4 cellular contexts compared by ENCODE assay signal in genomic region chr7:121674455-121674854, GRCh38.
A peak's percentile ranks its signal among the peaks of the same experiment; 100 is the strongest.
DNase-seq lines count a peak whose midpoint lies in the region; ATAC-seq, FAIRE-seq and TF ChIP-seq lines count a peak whose summit lies in the region.
"Not testable (repeated sequence)": the region's sequence is repeated elsewhere in the genome, so short reads cannot be mapped to it uniquely, and the experiment has no call there.

No MANE protein-coding gene starts in this region.

- not testable (repeated sequence) for H3K4me3 ChIP-seq in H1 (ENCODE audit: extremely low read depth in 1 of 4, insufficient read depth in 2 of 4, low read depth in 3 of 4, low read length in 4 of 4); endothelial cell of umbilical vein (replicated peaks in 1 of 3; ENCODE audit: insufficient read depth in 1 of 3, low read depth in 1 of 3, low read length in 3 of 3); mucosa of descending colon

- not testable (repeated sequence) for H4K8ac ChIP-seq in H1 (ENCODE audit: extremely low read depth, insufficient read depth, low read length)

- not testable (repeated sequence) for H3K56ac ChIP-seq in H1 (replicated peaks; ENCODE audit: insufficient read length, low read depth, low read length)

- dilution Hi-C loops in endothelial cell of umbilical vein (cut with MboI; ENCODE audit: extremely low pct_ligation_motif_present, low sequenced_read_pairs), result not testable (repeated sequence)

- not testable (repeated sequence) for H2AK5ac ChIP-seq in H1 (ENCODE audit: low read depth, low read length)

- not testable (repeated sequence) for H3K36me3 ChIP-seq in H1 (ENCODE audit: control insufficient read depth in 2 of 4, insufficient read depth in 4 of 4, low read length in 3 of 4); endothelial cell of umbilical vein (ENCODE audit: control insufficient read depth in 2 of 2, extremely low read depth in 1 of 2, insufficient read depth in 2 of 2, low read length in 2 of 2); mucosa of descending colon (ENCODE audit: low read depth)

- not testable (repeated sequence) for TF ChIP-seq POLR2A in H1 (IDR thresholded peaks at IDR 0.05; ENCODE audit: control extremely low read depth in 1 of 2, low read depth in 2 of 2, low read length in 2 of 2); endothelial cell of umbilical vein (IDR thresholded peaks at IDR 0.05; ENCODE audit: low read depth, low read length)

- not testable (repeated sequence) for H4K5ac ChIP-seq in H1 (ENCODE audit: insufficient read length, low read depth, low read length)

- H3K4ac ChIP-seq in H1 (replicated peaks; ENCODE audit: insufficient read length, low read depth, low read length), result not testable (repeated sequence)

- not testable (repeated sequence) for H4K20me1 ChIP-seq in H1 (replicated peaks in 1 of 2; ENCODE audit: control insufficient read depth in 1 of 2, insufficient read depth in 2 of 2, low read length in 2 of 2); endothelial cell of umbilical vein (replicated peaks; ENCODE audit: control insufficient read depth, extremely low read depth, insufficient read depth, low read length)

- not testable (repeated sequence) for H3K9me1 ChIP-seq in endothelial cell of umbilical vein (replicated peaks; ENCODE audit: control insufficient read depth, extremely low read depth, insufficient read depth, low read length)

- not testable (repeated sequence) for H2BK120ac ChIP-seq in H1 (replicated peaks; ENCODE audit: low read depth, low read length)

- not testable (repeated sequence) for H3K23me2 ChIP-seq in H1 (ENCODE audit: low read depth, low read length)

- not testable (repeated sequence) for H3K4me2 ChIP-seq in H1 (ENCODE audit: insufficient read depth in 1 of 2, low read depth in 2 of 2, low read length in 2 of 2); endothelial cell of umbilical vein (ENCODE audit: insufficient read depth, low read length)

- not testable (repeated sequence) for BruUV-seq in endothelial cell of umbilical vein (replicated peaks; lab: Mats Ljungman, UMichigan)

- TF ChIP-seq CTCF in H1 (IDR thresholded peaks at IDR 0.05; ENCODE audit: control extremely low read depth in 1 of 3, insufficient read depth in 1 of 3, low read depth in 1 of 3, low read length in 3 of 3); endothelial cell of umbilical vein (IDR thresholded peaks at IDR 0.05; ENCODE audit: extremely low read depth in 1 of 2, insufficient read depth in 1 of 2, low read depth in 1 of 2, low read length in 2 of 2); mucosa of descending colon (IDR thresholded peaks at IDR 0.05): not testable (repeated sequence)

- not testable (repeated sequence) for H3K18ac ChIP-seq in H1 (ENCODE audit: extremely low read depth, low read length)

- H3K9me3 ChIP-seq in H1 (ENCODE audit: insufficient read depth in 2 of 2, low read depth in 1 of 2, low read length in 1 of 2); endothelial cell of umbilical vein (replicated peaks; ENCODE audit: control insufficient read depth, insufficient read depth, low read length); mucosa of descending colon: not testable (repeated sequence)

- 79% methylated on average over 2 of the region's 2 CpGs; no CpG with 5 or more reads in 1 of the 2 experiments for WGBS in H1 (ENCODE audit: extremely low coverage in 1 of 2, insufficient coverage in 1 of 2, insufficient read length in 1 of 2, insufficient replicate concordance in 2 of 2, low coverage in 1 of 2, low lambda C conversion rate in 2 of 2, missing lambda C conversion rate in 1 of 2), 2 experiments

- not testable (repeated sequence) for H2BK20ac ChIP-seq in H1 (ENCODE audit: low read length)

- not testable (repeated sequence) for H2BK15ac ChIP-seq in H1 (ENCODE audit: low read length)

- POLR2A ChIA-PET in H1 (lab: Charles Lee; ENCODE audit: partially characterized antibody); endothelial cell of umbilical vein (lab: Charles Lee): not testable (repeated sequence)

- CTCF ChIA-PET in H1 (lab: Charles Lee; ENCODE audit: partially characterized antibody); endothelial cell of umbilical vein (lab: Charles Lee): not testable (repeated sequence)

- ATAC-seq in left colon, result peak; percentile 60
- ATAC-seq in mucosa of descending colon, result peak; percentile 55

- H2BK5ac ChIP-seq in H1 (ENCODE audit: low read depth, low read length), result not testable (repeated sequence)

- not testable (repeated sequence) for H3K9ac ChIP-seq in H1 (replicated peaks in 1 of 4; ENCODE audit: extremely low read depth in 1 of 4, low read depth in 3 of 4, low read length in 3 of 4); endothelial cell of umbilical vein (replicated peaks; ENCODE audit: extremely low read depth, insufficient read depth, low read length)

- not testable (repeated sequence) for DNase-seq in H1 (ENCODE audit: low read depth in 1 of 2, low spot score in 2 of 2); endothelial cell of umbilical vein (ENCODE audit: low read depth, low spot score); left colon; mucosa of descending colon

- intact Hi-C loops in endothelial cell of umbilical vein (cut with micrococcal nuclease); left colon (cut with DNase I, micrococcal nuclease); mucosa of descending colon (cut with DNase I, micrococcal nuclease): not testable (repeated sequence)

- H3K79me1 ChIP-seq in H1 (ENCODE audit: low read depth, low read length), result not testable (repeated sequence)

- H3K27me3 ChIP-seq in H1 (replicated peaks in 1 of 4; ENCODE audit: control insufficient read depth in 3 of 4, extremely low read depth in 1 of 4, insufficient read depth in 3 of 4, low read length in 3 of 4); endothelial cell of umbilical vein (ENCODE audit: control insufficient read depth in 2 of 2, insufficient read depth in 2 of 2, low read length in 2 of 2): not testable (repeated sequence)

- not testable (repeated sequence) for TF ChIP-seq RAD21 in H1 (IDR thresholded peaks at IDR 0.05 in 1 of 2, conservative IDR thresholded peaks at IDR 0.05 in 1 of 2; ENCODE audit: low read depth in 2 of 2, low read length in 2 of 2)

- not testable (repeated sequence) for TF ChIP-seq EP300 in H1 (IDR thresholded peaks at IDR 0.05; ENCODE audit: borderline replicate concordance in 1 of 2, low read depth in 2 of 2, low read length in 2 of 2)

- not testable (repeated sequence) for H3K23ac ChIP-seq in H1 (ENCODE audit: insufficient read length)

- not testable (repeated sequence) for H3K4me1 ChIP-seq in H1 (replicated peaks in 1 of 4; ENCODE audit: control insufficient read depth in 3 of 4, insufficient read depth in 4 of 4, low read length in 3 of 4); endothelial cell of umbilical vein (ENCODE audit: control insufficient read depth, extremely low read depth, insufficient read depth, low read length); mucosa of descending colon (ENCODE audit: low read depth)

- not testable (repeated sequence) for H3K14ac ChIP-seq in H1 (ENCODE audit: insufficient read length)

- FAIRE-seq in H1 (lab: Jason Lieb, UNC), result peak; percentile 19
- peak; percentile 18 for FAIRE-seq in endothelial cell of umbilical vein (lab: Jason Lieb, UNC)

- H4K91ac ChIP-seq in H1 (replicated peaks; ENCODE audit: insufficient read length, low read length), result not testable (repeated sequence)

- not testable (repeated sequence) for H2BK12ac ChIP-seq in H1 (ENCODE audit: low read depth, low read length)

- H2AFZ ChIP-seq in H1 (ENCODE audit: low read length); endothelial cell of umbilical vein (ENCODE audit: low read depth, low read length): not testable (repeated sequence)

- H3K27ac ChIP-seq in H1 (ENCODE audit: low read depth, low read length); endothelial cell of umbilical vein (ENCODE audit: insufficient read depth, low read depth, low read length): not testable (repeated sequence)

- H3K79me2 ChIP-seq in H1 (ENCODE audit: control insufficient read depth in 1 of 2, insufficient read depth in 2 of 2, low read length in 2 of 2); endothelial cell of umbilical vein (ENCODE audit: control insufficient read depth, insufficient read depth, low read length): not testable (repeated sequence)

TF ChIP-seq in H1, 55 proteins besides CTCF, POLR2A, EP300 and RAD21:
- 0 out of 2 replicates have a peak, but pooled peaks have one; percentile 25 for TF ChIP-seq KDM1A (IDR thresholded peaks at IDR 0.05; ENCODE audit: borderline replicate concordance, low read length)
TF ChIP-seq in H1: peak in this region for 1; not testable (repeated sequence) for 54.
